10 cellular contexts compared by ENCODE assay signal in the genomic region with DNA sequence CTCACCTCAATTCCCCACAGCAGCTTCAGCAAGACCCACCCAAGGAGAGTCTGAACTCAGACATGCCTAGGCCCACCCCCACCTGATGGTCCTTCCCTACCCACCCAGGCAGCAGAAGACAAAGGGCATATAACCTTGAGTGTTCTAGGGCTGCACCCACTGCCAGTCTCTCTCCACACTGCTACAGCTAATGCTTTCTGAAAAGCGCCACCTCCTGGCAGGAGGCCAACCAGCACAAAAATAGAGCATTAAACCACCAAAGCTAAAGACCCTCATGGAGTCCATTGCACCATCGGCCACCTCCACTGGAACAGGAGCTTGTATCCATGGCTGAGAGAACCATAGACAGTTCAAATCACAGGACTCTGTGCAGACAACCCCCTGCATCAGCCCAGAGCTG. TPM values are rescaled to one million over a fixed set of nuclear protein-coding genes. Genes with fewer than 3 reads are reported as not detected.
A peak's percentile ranks its signal among the peaks of the same experiment; 100 is the strongest.
DNase-seq lines count a peak whose midpoint lies in the region; TF ChIP-seq lines count a peak whose summit lies in the region.
"Had no signal": no experiment of that assay in that cellular context is flagged by ENCODE, and none has a peak within 500 bp of the region (broad histone marks: within the 10 kb centered on the region; RNA-seq: fewer than 3 reads in every experiment).

No MANE protein-coding gene starts in this region.

- peak; percentile 53 for TF ChIP-seq CTCF in 22Rv1 (IDR thresholded peaks at IDR 0.05)
- TF ChIP-seq CTCF in glutamatergic neuron (IDR thresholded peaks at IDR 0.05; ENCODE audit: partially characterized antibody, unreplicated experiment) = no peak
- no peak for TF ChIP-seq CTCF in ovary (IDR thresholded peaks at IDR 0.05)

- H3K27ac ChIP-seq in 22Rv1 (no peak overlapping the region), ovary (no peak overlapping the region)
- H3K27ac ChIP-seq: adrenal gland, right lobe of liver had no signal

- no peaks in the 10 kb centered on the region for H3K36me3 ChIP-seq in ovary
- H3K36me3 ChIP-seq: adrenal gland, right lobe of liver had no signal

- H3K27ac Mint-ChIP-seq in glutamatergic neuron (ENCODE audit: unreplicated experiment) = no peak overlapping the region

- H3K4me3 Mint-ChIP-seq in glutamatergic neuron (ENCODE audit: unreplicated experiment) = no peak overlapping the region

- DNase-seq in Jurkat, Clone E6-1 (ENCODE audit: low read depth, low spot score) = peak; percentile 46
- peak; percentile 75 to 80 for DNase-seq in activated CD4-positive, alpha-beta T cell treated with anti-CD3 and anti-CD28 coated beads, Interleukin-2, amount 50 U/mL, for 48 hours
- DNase-seq in glutamatergic neuron (peak; percentile 52), NCI-H345 (lab: John Stamatoyannopoulos, UW) (no peak), 8988T (no peak), ovary (no peak)
- DNase-seq in stimulated activated naive CD4-positive, alpha-beta T cell (lab: John Stamatoyannopoulos, UW) = peak; percentile 18 to 61 (median 30)

- 83 to 94% (median 86%) methylated on average over 2 of the region's 2 CpGs for WGBS in ovary, 3 donors

- no peak for TF ChIP-seq POLR2A in ovary (IDR thresholded peaks at IDR 0.05)

- H3K4me1 ChIP-seq in ovary (ENCODE audit: insufficient read depth) = no peaks in the 10 kb centered on the region
- H3K4me1 ChIP-seq: adrenal gland, right lobe of liver had no signal

- intact Hi-C loops in ovary (cut with DNase I) = no loop called here

- no peak for TF ChIP-seq EP300 in ovary (IDR thresholded peaks at IDR 0.05)

- peaks cover 13% of the 10 kb centered on the region for H3K36me3 Mint-ChIP-seq in glutamatergic neuron (ENCODE audit: unreplicated experiment)

- H3K9me3 ChIP-seq in ovary = no peaks in the 10 kb centered on the region
- H3K9me3 ChIP-seq: adrenal gland, right lobe of liver had no signal

- H3K27me3 Mint-ChIP-seq in glutamatergic neuron (ENCODE audit: unreplicated experiment) = no peaks in the 10 kb centered on the region

- H3K27me3 ChIP-seq in ovary = no peaks in the 10 kb centered on the region
- H3K27me3 ChIP-seq: adrenal gland, right lobe of liver had no signal

- H3K4me1 Mint-ChIP-seq in glutamatergic neuron (ENCODE audit: low read depth, unreplicated experiment) = no peaks in the 10 kb centered on the region

- H3K9me3 Mint-ChIP-seq in glutamatergic neuron (ENCODE audit: unreplicated experiment) = peaks cover 8% of the 10 kb centered on the region

- H3K4me3 ChIP-seq in Jurkat, Clone E6-1 (ENCODE audit: low read length) = no peak overlapping the region
- no peak overlapping the region for H3K4me3 ChIP-seq in ovary
- H3K4me3 ChIP-seq: adrenal gland, right lobe of liver had no signal

RNA-seq across cellular contexts. Expression of a gene that starts 11.3 kb away (rescaled TPM):
- 151 TPM for polyA plus RNA-seq in Jurkat, Clone E6-1 (2012; ENCODE audit: insufficient read depth, insufficient read length)
- 15.1 TPM for total RNA-seq in glutamatergic neuron (ENCODE audit: unreplicated experiment)
- total RNA-seq in ovary = 1 to 10 TPM in 6 of 7 donors, under 1 TPM in 1; 0.99 to 7.5 (median 4.0) TPM
- polyA plus RNA-seq in ovary = 1 to 10 TPM; 6.9 to 8.5 TPM

RNA-seq across cellular contexts. Expression of a gene that starts 46.7 kb away (rescaled TPM):
- polyA plus RNA-seq in Jurkat, Clone E6-1 (2012; ENCODE audit: insufficient read depth, insufficient read length) = not detected
- total RNA-seq in glutamatergic neuron (ENCODE audit: unreplicated experiment) (not detected), ovary (under 1 TPM in 1 of 7 donors, not detected in 6; 0.08 TPM)
- not detected for polyA plus RNA-seq in ovary
- total RNA-seq: adrenal gland, right lobe of liver had no signal

Comparison
In these comparisons a context has a peak if more than half of its experiments do, and no peak if none do; other contexts are left out.
1. DNase-seq: peak in Jurkat, Clone E6-1 (single experiment), activated CD4-positive, alpha-beta T cell treated with anti-CD3 and anti-CD28 coated beads, Interleukin-2, amount 50 U/mL, for 48 hours (2 of 2), glutamatergic neuron (single experiment) and stimulated activated naive CD4-positive, alpha-beta T cell (6 of 6); none in NCI-H345 (single experiment), 8988T (single experiment) and ovary (0 of 5).